Comparison of ENCODE assay signal across 18 cellular contexts in the genomic region with DNA sequence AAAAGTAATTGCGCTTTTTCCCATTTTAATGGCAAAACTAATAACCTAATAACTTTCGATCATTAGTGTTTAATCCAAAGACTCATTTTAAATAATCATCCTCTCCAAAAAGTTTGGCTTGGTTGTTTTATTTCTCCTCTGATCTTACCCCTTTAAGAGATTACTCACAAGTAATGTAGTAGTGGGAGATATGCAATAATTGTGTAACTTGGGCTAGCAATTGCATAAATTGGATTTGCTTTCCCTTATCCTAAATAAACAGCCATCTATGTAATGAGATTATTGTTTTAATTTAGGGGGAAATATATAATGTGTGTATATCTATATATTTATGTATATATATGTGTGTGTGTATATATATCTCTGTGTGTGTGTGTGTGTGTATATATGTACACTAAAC.
A peak's percentile ranks its signal among the peaks of the same experiment; 100 is the strongest.
DNase-seq lines count a peak whose midpoint lies in the region; ATAC-seq, FAIRE-seq and TF ChIP-seq lines count a peak whose summit lies in the region.
"Had no signal": no experiment of that assay in that cellular context is flagged by ENCODE, and none has a peak within 500 bp of the region (broad histone marks: within the 10 kb centered on the region; RNA-seq: fewer than 3 reads in every experiment).

No MANE protein-coding gene starts in this region.

- H3K9me3 Mint-ChIP-seq in MCF 10A (ENCODE audit: unreplicated experiment) = no peaks in the 10 kb centered on the region
- H3K9me3 Mint-ChIP-seq in activated CD4-positive, alpha-beta T cell treated with anti-CD3 and anti-CD28 coated beads, Interleukin-2, amount 10 ng/mL, durations not matched to agents 24 days and 14 days = peaks cover 3% of the 10 kb centered on the region

- no peak for FAIRE-seq in bronchial epithelial cell (lab: Jason Lieb, UNC)
- FAIRE-seq: A204.1, GM12891, GM19239 had no signal

- H3K36me3 Mint-ChIP-seq in MCF 10A (ENCODE audit: insufficient read depth, unreplicated experiment) = no peaks in the 10 kb centered on the region
- H3K36me3 Mint-ChIP-seq in activated CD4-positive, alpha-beta T cell treated with anti-CD3 and anti-CD28 coated beads, Interleukin-2, amount 10 ng/mL, durations not matched to agents 24 days and 14 days (ENCODE audit: low read depth) = no peaks in the 10 kb centered on the region
- H3K36me3 Mint-ChIP-seq: CD14-positive monocyte had no signal

- H3K4me3 Mint-ChIP-seq in MCF 10A (ENCODE audit: unreplicated experiment) = peak overlapping the region; percentile 10
- H3K4me3 Mint-ChIP-seq in activated CD4-positive, alpha-beta T cell treated with anti-CD3 and anti-CD28 coated beads, Interleukin-2, amount 10 ng/mL, durations not matched to agents 24 days and 14 days = no peak overlapping the region
- H3K4me3 Mint-ChIP-seq: CD14-positive monocyte had no signal

- H3K27me3 ChIP-seq in breast epithelium = no peaks in the 10 kb centered on the region
- no peaks in the 10 kb centered on the region for H3K27me3 ChIP-seq in bronchial epithelial cell (ENCODE audit: control insufficient read depth, insufficient read depth, low read length)

- no peak overlapping the region for H3K4me3 ChIP-seq in breast epithelium
- H3K4me3 ChIP-seq in bronchial epithelial cell (ENCODE audit: low read depth, low read length) = no peak overlapping the region
- no peak overlapping the region for H3K4me3 ChIP-seq in fibroblast of villous mesenchyme (ENCODE audit: low read depth, low read length)

- H3K27ac Mint-ChIP-seq in MCF 10A (ENCODE audit: low read depth, unreplicated experiment) = no peak overlapping the region
- no peak overlapping the region for H3K27ac Mint-ChIP-seq in activated CD4-positive, alpha-beta T cell treated with anti-CD3 and anti-CD28 coated beads, Interleukin-2, amount 10 ng/mL, durations not matched to agents 24 days and 14 days
- H3K27ac Mint-ChIP-seq: CD14-positive monocyte had no signal

- CTCF ChIA-PET in MCF 10A (lab: Yijun Ruan, JAX) = interaction anchor here (0.6 kb wide), 1 partner anchor 9 kb away, joined by 3 read pairs; no protein-coding TSS in a partner anchor

- TF ChIP-seq CTCF in MCF 10A (IDR thresholded peaks at IDR 0.05; ENCODE audit: unreplicated experiment) = no peak
- no peak for TF ChIP-seq CTCF in breast epithelium (IDR thresholded peaks at IDR 0.05)
- no peak for TF ChIP-seq CTCF in bronchial epithelial cell (IDR thresholded peaks at IDR 0.05; ENCODE audit: insufficient read depth, low read length, severe bottlenecking)
- TF ChIP-seq CTCF in fibroblast of villous mesenchyme (IDR thresholded peaks at IDR 0.05; ENCODE audit: insufficient read depth, low read depth, low read length) = no peak

- DNase-seq in MCF 10A (ENCODE audit: unreplicated experiment) = peak; percentile 55
- no peak for DNase-seq in breast epithelium (ENCODE audit: low spot score in 2 of 2)
- peak; percentile 59 for DNase-seq in bronchial epithelial cell (ENCODE audit: low read depth)
- DNase-seq in fibroblast of villous mesenchyme (ENCODE audit: low read depth) = peak; percentile 56
- no peak for DNase-seq in activated CD4-positive, alpha-beta T cell treated with anti-CD3 and anti-CD28 coated beads, Interleukin-2, amount 10 ng/mL, durations not matched to agents 24 days and 14 days
- DNase-seq in activated gamma-delta T cell (lab: John Stamatoyannopoulos, UW) = no peak
- DNase-seq: COR-L47, DMS53, KBM-7, NCI-H1105, NCI-H187, SIG-M5 had no signal

- H3K4me1 ChIP-seq in breast epithelium = peaks cover 0 to 5% of the 10 kb centered on the region in 2 donors

- H3K27ac ChIP-seq in breast epithelium = peak overlapping the region in 1 of 2 donors; percentile 11

- ATAC-seq in HG03565 (IDR thresholded peaks at IDR 0.05; ENCODE audit: unreplicated experiment) = no peak
- no peak for ATAC-seq in GM18498 (IDR thresholded peaks at IDR 0.05; ENCODE audit: unreplicated experiment)

- H3K36me3 ChIP-seq in breast epithelium (no peaks in the 10 kb centered on the region), bronchial epithelial cell (ENCODE audit: control insufficient read depth, insufficient read depth, low read length) (no peaks in the 10 kb centered on the region)

- H3K9me3 ChIP-seq in breast epithelium = no peaks in the 10 kb centered on the region

- BruUV-seq in MCF 10A (replicated peaks; lab: Mats Ljungman, UMichigan) = no TSS peak

- peaks cover 19% of the 10 kb centered on the region for H3K4me1 Mint-ChIP-seq in MCF 10A (ENCODE audit: insufficient read depth, unreplicated experiment)
- no peaks in the 10 kb centered on the region for H3K4me1 Mint-ChIP-seq in activated CD4-positive, alpha-beta T cell treated with anti-CD3 and anti-CD28 coated beads, Interleukin-2, amount 10 ng/mL, durations not matched to agents 24 days and 14 days

- no peaks in the 10 kb centered on the region for H3K27me3 Mint-ChIP-seq in MCF 10A (ENCODE audit: insufficient read depth, unreplicated experiment)
- peaks cover 7% of the 10 kb centered on the region for H3K27me3 Mint-ChIP-seq in activated CD4-positive, alpha-beta T cell treated with anti-CD3 and anti-CD28 coated beads, Interleukin-2, amount 10 ng/mL, durations not matched to agents 24 days and 14 days

- TF ChIP-seq POLR2A in breast epithelium (IDR thresholded peaks at IDR 0.05) = no peak

- intact Hi-C loops in MCF 10A (cut with micrococcal nuclease) (no loop called here), breast epithelium (cut with DNase I; ENCODE audit: low total_unique reads) (no loop called here)
- intact Hi-C loops in activated CD4-positive, alpha-beta T cell treated with anti-CD3 and anti-CD28 coated beads, Interleukin-2, amount 10 ng/mL, durations not matched to agents 24 days and 14 days (cut with micrococcal nuclease) = no loop called here

- POLR2A ChIA-PET in MCF 10A (lab: Yijun Ruan, JAX) = interaction anchor here (0.6 to 2.4 kb wide), 5 partner anchors 9 to 724 kb away, joined by 3 to 20 read pairs (median 5); no protein-coding TSS in a partner anchor

Comparison
In these comparisons a context has a peak if more than half of its experiments do, and no peak if none do; other contexts are left out.
1. DNase-seq: peak in MCF 10A (single experiment), bronchial epithelial cell (single experiment) and fibroblast of villous mesenchyme (single experiment); none in breast epithelium (0 of 2), activated CD4-positive, alpha-beta T cell treated with anti-CD3 and anti-CD28 coated beads, Interleukin-2, amount 10 ng/mL, durations not matched to agents 24 days and 14 days (single experiment) and activated gamma-delta T cell (single experiment).